In genomic region chr16:22372882-22373661, GRCh38 we compare ENCODE assay signal across 8 cellular contexts. TPM values are rescaled to one million over a fixed set of nuclear protein-coding genes. Genes with fewer than 3 reads are reported as not detected.
DNase-seq lines count a peak whose midpoint lies in the region; ATAC-seq and TF ChIP-seq lines count a peak whose summit lies in the region.

No MANE protein-coding gene starts in this region.

- no peaks in the 10 kb centered on the region for H3K36me3 ChIP-seq in duodenal mucosa (ENCODE audit: control insufficient read depth in 1 of 2, insufficient read depth in 2 of 2, low read length in 2 of 2)

- peaks cover 50 to 52% of the 10 kb centered on the region in 2 donors for H3K4me1 ChIP-seq in duodenal mucosa (ENCODE audit: control insufficient read depth in 1 of 2, insufficient read depth in 2 of 2, low read length in 2 of 2)

- peak overlapping the region; percentile 87 for H3K4me3 Mint-ChIP-seq in nephron progenitor cell

- no peaks in the 10 kb centered on the region for H3K9me3 Mint-ChIP-seq in nephron progenitor cell

- H3K9me3 ChIP-seq in duodenal mucosa (ENCODE audit: control insufficient read depth in 1 of 2, low read length in 2 of 2): no peaks in the 10 kb centered on the region

- DNase-seq in NCI-H69 (lab: John Stamatoyannopoulos, UW) (peak; percentile 30), nephron progenitor cell (no peak), Kasumi-1 (lab: John Stamatoyannopoulos, UW) (no peak), mucosa of gallbladder (ENCODE audit: low spot score) (no peak), NCI-H510A treated with DMSO at 0.1 percent for 48 hours (lab: John Stamatoyannopoulos, UW) (no peak)

- H3K36me3 Mint-ChIP-seq in nephron progenitor cell (ENCODE audit: low read depth): peaks cover 8% of the 10 kb centered on the region

- H3K27ac Mint-ChIP-seq in nephron progenitor cell: no peak overlapping the region

- H3K27me3 ChIP-seq in duodenal mucosa (ENCODE audit: control insufficient read depth in 1 of 2, insufficient read depth in 2 of 2, low read length in 2 of 2): no peaks in the 10 kb centered on the region

- peak overlapping the region; percentile 78 to 88 for H3K4me3 ChIP-seq in duodenal mucosa (ENCODE audit: low read depth in 1 of 2, low read length in 2 of 2)

- H3K27me3 Mint-ChIP-seq in nephron progenitor cell (ENCODE audit: low read depth, poor library complexity): peaks cover 40% of the 10 kb centered on the region

- peak overlapping the region; percentile 77 to 85 for H3K9ac ChIP-seq in duodenal mucosa (ENCODE audit: low read depth in 1 of 2, low read length in 2 of 2)

- H3K4me1 Mint-ChIP-seq in nephron progenitor cell: peaks cover 20% of the 10 kb centered on the region

- TF ChIP-seq CTCF in C4-2B (conservative IDR thresholded peaks at IDR 0.05) (no peak), nephron progenitor cell (IDR thresholded peaks at IDR 0.05) (no peak)

- H3K27ac ChIP-seq in C4-2B (peak overlapping the region; percentile 80), duodenal mucosa (ENCODE audit: low read depth, low read length) (peak overlapping the region; percentile 79)

- ATAC-seq in HG03280 (IDR thresholded peaks at IDR 0.05; ENCODE audit: unreplicated experiment): no peak

RNA-seq across cellular contexts. Expression of gene CDR2, which starts 1.3 kb away (rescaled TPM):
- total RNA-seq in mucosa of gallbladder: 20.9 TPM
